ENCODE assay signal across 8 cellular contexts in genomic region chr2:120347387-120348010, GRCh38. TPM values are rescaled to one million over a fixed set of nuclear protein-coding genes. Genes with fewer than 3 reads are reported as not detected.
DNase-seq lines count a peak whose midpoint lies in the region; ATAC-seq and TF ChIP-seq lines count a peak whose summit lies in the region.

No MANE protein-coding gene starts in this region.

- no peak for TF ChIP-seq CTCF in natural killer cell (IDR thresholded peaks at IDR 0.05)
- TF ChIP-seq CTCF in ascending aorta (IDR thresholded peaks at IDR 0.05) = no peak
- TF ChIP-seq CTCF in lung (IDR thresholded peaks at IDR 0.05; ENCODE audit: control extremely low read depth, extremely low read depth) = no peak
- TF ChIP-seq CTCF in vagina (IDR thresholded peaks at IDR 0.05) = no peak

- peaks cover 21 to 31% of the 10 kb centered on the region in 2 donors for H3K4me1 ChIP-seq in ascending aorta
- H3K4me1 ChIP-seq in lung (ENCODE audit: control insufficient read depth in 2 of 2, insufficient read depth in 2 of 2, low read length in 2 of 2) = peaks cover 0 to 26% of the 10 kb centered on the region in 2 donors
- H3K4me1 ChIP-seq in vagina = peaks cover 40% of the 10 kb centered on the region

- ATAC-seq in natural killer cell = no peak
- ATAC-seq in natural killer cell treated with Interleukin-12 subunit alpha and Interleukin-12 subunit beta and Interleukin-15 and Interleukin-18, amount 100 ng/mL, for 72 hours = no peak
- ATAC-seq in lung (ENCODE audit: insufficient read depth, low FRiP score) = no peak
- no peak for ATAC-seq in GM19328 (IDR thresholded peaks at IDR 0.05; ENCODE audit: unreplicated experiment)
- no peak for ATAC-seq in GM21390 (IDR thresholded peaks at IDR 0.05; ENCODE audit: unreplicated experiment)

- intact Hi-C loops in natural killer cell (cut with micrococcal nuclease) (loop anchor here (10.0 kb wide), 1 partner anchor 327 kb away; no protein-coding TSS in a partner anchor), ascending aorta (cut with DNase I) (no loop called here), vagina (cut with DNase I) (loop anchor here (10.0 kb wide), 1 partner anchor 737 kb away; no protein-coding TSS in a partner anchor)

- H3K36me3 ChIP-seq in ascending aorta (no peaks in the 10 kb centered on the region), lung (ENCODE audit: control insufficient read depth in 2 of 2, insufficient read depth in 2 of 2, low read length in 2 of 2) (no peaks in the 10 kb centered on the region), vagina (no peaks in the 10 kb centered on the region)

- no peak for TF ChIP-seq POLR2A in vagina (IDR thresholded peaks at IDR 0.05)

- H3K27me3 ChIP-seq in ascending aorta = peaks cover 6% of the 10 kb centered on the region
- H3K27me3 ChIP-seq in lung (ENCODE audit: control insufficient read depth, insufficient read depth) = no peaks in the 10 kb centered on the region
- H3K27me3 ChIP-seq in vagina = no peaks in the 10 kb centered on the region

- H3K4me3 ChIP-seq in ascending aorta = peak overlapping the region; percentile 54
- peak overlapping the region; percentile 43 for H3K4me3 ChIP-seq in lung
- peak overlapping the region; percentile 61 to 62 for H3K4me3 ChIP-seq in vagina

- DNase-seq in natural killer cell (no peak), ascending aorta (ENCODE audit: low spot score in 2 of 2) (no peak), lung (ENCODE audit: low spot score) (no peak), vagina (ENCODE audit: extremely low spot score in 2 of 2) (no peak), SKM-1 (lab: John Stamatoyannopoulos, UW; ENCODE audit: unreplicated experiment) (no peak)
- DNase-seq in natural killer cell treated with Interleukin-12 subunit alpha and Interleukin-12 subunit beta and Interleukin-15 and Interleukin-18, amount 100 ng/mL, for 72 hours (ENCODE audit: low spot score) = no peak

- H3K36me3 Mint-ChIP-seq in natural killer cell = no peaks in the 10 kb centered on the region
- no peaks in the 10 kb centered on the region for H3K36me3 Mint-ChIP-seq in natural killer cell treated with Interleukin-12 subunit alpha and Interleukin-12 subunit beta and Interleukin-15 and Interleukin-18, amount 100 ng/mL, for 72 hours

- H3K9me3 Mint-ChIP-seq in natural killer cell = no peaks in the 10 kb centered on the region
- H3K9me3 Mint-ChIP-seq in natural killer cell treated with Interleukin-12 subunit alpha and Interleukin-12 subunit beta and Interleukin-15 and Interleukin-18, amount 100 ng/mL, for 72 hours = no peaks in the 10 kb centered on the region

- H3K27ac ChIP-seq in ascending aorta (no peak overlapping the region), lung (ENCODE audit: low read depth in 1 of 2, low read length in 1 of 2) (no peak overlapping the region), vagina (peak overlapping the region; percentile 68)

- peaks cover 41 to 42% of the 10 kb centered on the region in 2 donors for H3K27me3 Mint-ChIP-seq in natural killer cell (ENCODE audit: low read depth in 2 of 2)
- H3K27me3 Mint-ChIP-seq in natural killer cell treated with Interleukin-12 subunit alpha and Interleukin-12 subunit beta and Interleukin-15 and Interleukin-18, amount 100 ng/mL, for 72 hours = peaks cover 37 to 51% of the 10 kb centered on the region in 2 donors

- H3K4me3 Mint-ChIP-seq in natural killer cell = peak overlapping the region; percentile 47
- no peak overlapping the region for H3K4me3 Mint-ChIP-seq in natural killer cell treated with Interleukin-12 subunit alpha and Interleukin-12 subunit beta and Interleukin-15 and Interleukin-18, amount 100 ng/mL, for 72 hours

- peaks cover 7 to 18% of the 10 kb centered on the region in 2 donors for H3K4me1 Mint-ChIP-seq in natural killer cell
- peaks cover 6 to 14% of the 10 kb centered on the region in 2 donors for H3K4me1 Mint-ChIP-seq in natural killer cell treated with Interleukin-12 subunit alpha and Interleukin-12 subunit beta and Interleukin-15 and Interleukin-18, amount 100 ng/mL, for 72 hours (ENCODE audit: low read depth in 2 of 2)

- no peaks in the 10 kb centered on the region for H3K9me3 ChIP-seq in ascending aorta
- no peaks in the 10 kb centered on the region for H3K9me3 ChIP-seq in lung (ENCODE audit: control insufficient read depth in 2 of 2, insufficient read depth in 1 of 2, low read length in 1 of 2)
- H3K9me3 ChIP-seq in vagina = no peaks in the 10 kb centered on the region

- WGBS in lung, 2 donors = 7 to 8% methylated on average over 26 to 27 of the region's 27 CpGs

- no peak overlapping the region for H3K27ac Mint-ChIP-seq in natural killer cell
- H3K27ac Mint-ChIP-seq in natural killer cell treated with Interleukin-12 subunit alpha and Interleukin-12 subunit beta and Interleukin-15 and Interleukin-18, amount 100 ng/mL, for 72 hours = no peak overlapping the region

RNA-seq across cellular contexts. Expression of gene INHBB, which starts 1.6 kb away (rescaled TPM):
- total RNA-seq in natural killer cell (under 1 TPM in 2 of 3 donors, not detected in 1; 0.07 to 0.10 TPM), ascending aorta (8.1 TPM), lung (1 to 10 TPM in 1 of 2 donors, under 1 TPM in 1; 0.97 to 7.8 TPM), vagina (19.4 TPM)
- total RNA-seq in natural killer cell treated with Interleukin-12 subunit alpha and Interleukin-12 subunit beta and Interleukin-15 and Interleukin-18, amount 100 ng/mL, for 72 hours = not detected
- polyA plus RNA-seq in lung = 1 to 10 TPM; 5.4 to 6.2 TPM
